18 cellular contexts compared by ENCODE assay signal in genomic region chr13:79349011-79349410, GRCh38.
"Had no signal": no experiment of that assay in that cellular context is flagged by ENCODE, and none has a peak within 500 bp of the region (broad histone marks: within the 10 kb centered on the region; RNA-seq: fewer than 3 reads in every experiment).

No MANE protein-coding gene starts in this region.

- H3K27me3 Mint-ChIP-seq: activated CD8-positive, alpha-beta T cell treated with anti-CD3 and anti-CD28 coated beads for 36 hours; activated naive CD8-positive, alpha-beta T cell treated with anti-CD3 and anti-CD28 coated beads, Interleukin-2, amount 10 ng/mL, durations not matched to agents 7 days and 5 days; activated T-helper 17 cell treated with anti-CD3 and anti-CD28 coated beads, Interleukin-2, amount 50 U/mL, for 72 hours; stimulated activated naive B cell treated with anti-CD40 and anti-IgM and Interleukin-4, amounts not matched to agents 10 μg/mL and 1 μg/mL and 100 μg/mL, for 72 hours had no signal

- ATAC-seq: activated CD8-positive, alpha-beta T cell treated with anti-CD3 and anti-CD28 coated beads for 36 hours; activated T-helper 17 cell treated with anti-CD3 and anti-CD28 coated beads, Interleukin-2, amount 50 U/mL, for 72 hours; left lobe of liver; stimulated activated naive B cell treated with anti-CD40 and anti-IgM and Interleukin-4, amounts not matched to agents 10 μg/mL and 1 μg/mL and 100 μg/mL, for 72 hours; upper lobe of right lung had no signal

- H3K27ac ChIP-seq: cardiac muscle cell, dorsolateral prefrontal cortex, spleen, upper lobe of right lung had no signal

- FAIRE-seq: frontal cortex, kidney had no signal

- H3K4me3 ChIP-seq: cardiac muscle cell, dorsolateral prefrontal cortex, lung, spleen, upper lobe of right lung had no signal

- H3K4me3 Mint-ChIP-seq: activated CD8-positive, alpha-beta T cell treated with anti-CD3 and anti-CD28 coated beads for 36 hours; activated naive CD8-positive, alpha-beta T cell treated with anti-CD3 and anti-CD28 coated beads, Interleukin-2, amount 10 ng/mL, durations not matched to agents 7 days and 5 days; activated T-helper 17 cell treated with anti-CD3 and anti-CD28 coated beads, Interleukin-2, amount 50 U/mL, for 72 hours; mesothelial cell of epicardium; nephron progenitor cell; stimulated activated naive B cell treated with anti-CD40 and anti-IgM and Interleukin-4, amounts not matched to agents 10 μg/mL and 1 μg/mL and 100 μg/mL, for 72 hours had no signal

- H3K9me3 ChIP-seq: spleen, upper lobe of right lung had no signal

- DNase-seq: activated CD8-positive, alpha-beta T cell treated with anti-CD3 and anti-CD28 coated beads for 36 hours; activated naive CD4-positive, alpha-beta T cell; activated naive CD8-positive, alpha-beta T cell treated with anti-CD3 and anti-CD28 coated beads, Interleukin-2, amount 10 ng/mL, durations not matched to agents 7 days and 5 days; activated T-cell treated with anti-CD3 and anti-CD28 coated beads, Interleukin-2, amount 50 U/mL, for 1 hour; dorsolateral prefrontal cortex; head of caudate nucleus; kidney; nephron progenitor cell; nucleus accumbens; stimulated activated naive B cell treated with anti-CD40 and anti-IgM and Interleukin-4, amounts not matched to agents 10 μg/mL and 1 μg/mL and 100 μg/mL, for 72 hours; upper lobe of right lung had no signal

- H3K27ac Mint-ChIP-seq: activated CD8-positive, alpha-beta T cell treated with anti-CD3 and anti-CD28 coated beads for 36 hours; activated naive CD8-positive, alpha-beta T cell treated with anti-CD3 and anti-CD28 coated beads, Interleukin-2, amount 10 ng/mL, durations not matched to agents 7 days and 5 days; activated T-helper 17 cell treated with anti-CD3 and anti-CD28 coated beads, Interleukin-2, amount 50 U/mL, for 72 hours; mesothelial cell of epicardium; nephron progenitor cell; stimulated activated naive B cell treated with anti-CD40 and anti-IgM and Interleukin-4, amounts not matched to agents 10 μg/mL and 1 μg/mL and 100 μg/mL, for 72 hours had no signal

- H3K9me3 Mint-ChIP-seq: activated CD8-positive, alpha-beta T cell treated with anti-CD3 and anti-CD28 coated beads for 36 hours; activated naive CD8-positive, alpha-beta T cell treated with anti-CD3 and anti-CD28 coated beads, Interleukin-2, amount 10 ng/mL, durations not matched to agents 7 days and 5 days; activated T-helper 17 cell treated with anti-CD3 and anti-CD28 coated beads, Interleukin-2, amount 50 U/mL, for 72 hours; mesothelial cell of epicardium; nephron progenitor cell; stimulated activated naive B cell treated with anti-CD40 and anti-IgM and Interleukin-4, amounts not matched to agents 10 μg/mL and 1 μg/mL and 100 μg/mL, for 72 hours had no signal

- H3K4me1 ChIP-seq: spleen, upper lobe of right lung had no signal

- H3K4me1 Mint-ChIP-seq: activated T-helper 17 cell treated with anti-CD3 and anti-CD28 coated beads, Interleukin-2, amount 50 U/mL, for 72 hours; mesothelial cell of epicardium; nephron progenitor cell had no signal

- H3K27me3 ChIP-seq: cardiac muscle cell, dorsolateral prefrontal cortex, spleen, upper lobe of right lung had no signal
